Comparison of ENCODE assay signal across 20 cellular contexts in the genomic region with DNA sequence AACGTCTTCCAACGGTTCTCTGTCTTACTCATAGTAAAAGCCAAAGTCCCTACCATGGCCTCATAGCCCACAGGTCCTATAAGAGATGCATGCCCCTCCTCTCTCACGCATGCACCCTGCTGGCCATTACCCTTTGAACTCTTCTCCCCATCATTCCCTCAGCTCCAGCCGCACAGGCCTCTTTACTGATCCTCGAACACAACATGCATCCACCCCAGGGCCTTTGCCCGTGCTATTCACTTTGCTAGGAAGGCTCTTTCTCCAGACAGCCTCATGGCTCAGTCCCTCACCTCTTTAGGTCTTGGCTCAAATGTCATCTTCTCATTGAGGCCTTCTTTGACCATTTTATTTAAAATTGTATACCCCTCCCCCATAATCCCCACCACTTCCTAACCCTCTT. TPM values are rescaled to one million over a fixed set of nuclear protein-coding genes. Genes with fewer than 3 reads are reported as not detected.
A peak's percentile ranks its signal among the peaks of the same experiment; 100 is the strongest.
DNase-seq lines count a peak whose midpoint lies in the region; ATAC-seq and TF ChIP-seq lines count a peak whose summit lies in the region.
"Had no signal": no experiment of that assay in that cellular context is flagged by ENCODE, and none has a peak within 500 bp of the region (broad histone marks: within the 10 kb centered on the region; RNA-seq: fewer than 3 reads in every experiment).

No MANE protein-coding gene starts in this region.

- no peaks in the 10 kb centered on the region for H3K27me3 ChIP-seq in CD8-positive, alpha-beta memory T cell (ENCODE audit: insufficient read depth, low read length, poor library complexity, severe bottlenecking)
- H3K27me3 ChIP-seq in breast epithelium (no peaks in the 10 kb centered on the region), upper lobe of left lung (no peaks in the 10 kb centered on the region)
- H3K27me3 ChIP-seq: body of pancreas, Peyer's patch, right atrium auricular region, vagina had no signal

- 84 to 93% methylated on average over 6 of the region's 6 CpGs for WGBS in upper lobe of left lung, 2 donors

- ATAC-seq in naive B cell (ENCODE audit: low read depth in 2 of 2) = no peak
- no peak for ATAC-seq in upper lobe of left lung (ENCODE audit: low FRiP score in 2 of 2)
- ATAC-seq in GM18909 (IDR thresholded peaks at IDR 0.05; ENCODE audit: poor library complexity, unreplicated experiment) = no peak
- ATAC-seq: body of pancreas; left colon; stimulated activated naive CD8-positive, alpha-beta T cell treated with anti-CD3 and anti-CD28 coated beads, Interleukin-15, amount 100 ng/mL, for 72 hours had no signal

- TF ChIP-seq POLR2A in breast epithelium (IDR thresholded peaks at IDR 0.05) (no peak), upper lobe of left lung (IDR thresholded peaks at IDR 0.05) (no peak)

- no peak for TF ChIP-seq EP300 in upper lobe of left lung (IDR thresholded peaks at IDR 0.05)

- CTCF ChIA-PET in CD8-positive, alpha-beta memory T cell (lab: Charles Lee) = no interaction called here

- H3K4me3 ChIP-seq in CD8-positive, alpha-beta memory T cell (ENCODE audit: low read length) = no peak overlapping the region
- H3K4me3 ChIP-seq in breast epithelium (no peak overlapping the region), upper lobe of left lung (no peak overlapping the region)
- H3K4me3 ChIP-seq: body of pancreas, Peyer's patch, right atrium auricular region, SK-N-MC, vagina had no signal

- intact Hi-C loops in breast epithelium (cut with DNase I; ENCODE audit: low total_unique reads) = no loop called here

- POLR2A ChIA-PET in CD8-positive, alpha-beta memory T cell (lab: Charles Lee) = no interaction called here

- H3K27ac ChIP-seq in C4-2B = peak overlapping the region; percentile 93
- H3K27ac ChIP-seq in CD8-positive, alpha-beta memory T cell (ENCODE audit: low read depth, low read length) = no peak overlapping the region
- peak overlapping the region; percentile 64 to 85 for H3K27ac ChIP-seq in breast epithelium
- H3K27ac ChIP-seq in upper lobe of left lung = no peak overlapping the region
- H3K27ac ChIP-seq: Peyer's patch, right atrium auricular region, SK-N-MC, vagina had no signal

- H3K27ac Mint-ChIP-seq in CD8-positive, alpha-beta memory T cell = peak overlapping the region in 5 of 8 donors; percentile 7 to 67 (median 29)
- peak overlapping the region in 5 of 6 donors; percentile 61 to 98 (median 83) for H3K27ac Mint-ChIP-seq in naive B cell
- H3K27ac Mint-ChIP-seq: activated naive CD8-positive, alpha-beta T cell treated with anti-CD3 and anti-CD28 coated beads for 36 hours had no signal

- no peak for TF ChIP-seq CTCF in C4-2B (conservative IDR thresholded peaks at IDR 0.05)
- TF ChIP-seq CTCF in breast epithelium (IDR thresholded peaks at IDR 0.05) = no peak
- no peak for TF ChIP-seq CTCF in upper lobe of left lung (IDR thresholded peaks at IDR 0.05)

- peaks cover 51 to 73% (median 58%) of the 10 kb centered on the region in 3 donors for H3K4me1 Mint-ChIP-seq in CD8-positive, alpha-beta memory T cell
- peaks cover 70 to 92% (median 89%) of the 10 kb centered on the region in 3 donors for H3K4me1 Mint-ChIP-seq in naive B cell

- peaks cover 2% of the 10 kb centered on the region for H3K4me1 ChIP-seq in CD8-positive, alpha-beta memory T cell (ENCODE audit: insufficient read depth, low read length)
- H3K4me1 ChIP-seq in breast epithelium (no peaks in the 10 kb centered on the region), upper lobe of left lung (peaks cover 21 to 67% (median 42%) of the 10 kb centered on the region in 4 donors)

- no peaks in the 10 kb centered on the region for H3K9me3 ChIP-seq in CD8-positive, alpha-beta memory T cell (ENCODE audit: low read length)
- H3K9me3 ChIP-seq in breast epithelium (no peaks in the 10 kb centered on the region), upper lobe of left lung (no peaks in the 10 kb centered on the region)
- H3K9me3 ChIP-seq: body of pancreas, Peyer's patch, right atrium auricular region, vagina had no signal

- peaks cover 12% of the 10 kb centered on the region for H3K36me3 ChIP-seq in CD8-positive, alpha-beta memory T cell (ENCODE audit: insufficient read depth, low read length)
- H3K36me3 ChIP-seq in breast epithelium (no peaks in the 10 kb centered on the region), upper lobe of left lung (peaks cover 0 to 27% (median 5%) of the 10 kb centered on the region in 4 donors)
- H3K36me3 ChIP-seq: vagina had no signal

- no peak overlapping the region for H3K4me3 Mint-ChIP-seq in CD8-positive, alpha-beta memory T cell
- peak overlapping the region in 3 of 8 donors; percentile 26 to 51 (median 43) for H3K4me3 Mint-ChIP-seq in naive B cell
- H3K4me3 Mint-ChIP-seq: activated naive CD8-positive, alpha-beta T cell treated with anti-CD3 and anti-CD28 coated beads for 36 hours; stimulated activated naive CD8-positive, alpha-beta T cell treated with anti-CD3 and anti-CD28 coated beads, Interleukin-15, amount 100 ng/mL, for 72 hours had no signal

- DNase-seq in CD8-positive, alpha-beta memory T cell = no peak
- DNase-seq in breast epithelium (ENCODE audit: low spot score in 2 of 2) = peak in 1 of 2 donors; percentile 12
- DNase-seq in naive B cell = no peak
- DNase-seq in upper lobe of left lung = no peak
- DNase-seq in NCI-H2171 treated with DMSO at 0.1 percent for 48 hours (lab: John Stamatoyannopoulos, UW) = no peak
- DNase-seq: activated naive CD8-positive, alpha-beta T cell treated with anti-CD3 and anti-CD28 coated beads for 36 hours; AML-193; body of pancreas; left colon; NCI-H748 treated with DMSO at 0.1 percent for 48 hours; Peyer's patch; stimulated activated naive CD8-positive, alpha-beta T cell treated with anti-CD3 and anti-CD28 coated beads, Interleukin-15, amount 100 ng/mL, for 72 hours had no signal

- H3K36me3 Mint-ChIP-seq in CD8-positive, alpha-beta memory T cell = peaks cover 4 to 69% (median 17%) of the 10 kb centered on the region in 3 donors
- peaks cover 17 to 31% of the 10 kb centered on the region in 2 donors for H3K36me3 Mint-ChIP-seq in naive B cell

- H3K27me3 Mint-ChIP-seq in CD8-positive, alpha-beta memory T cell = peaks cover 0 to 1% of the 10 kb centered on the region in 2 donors
- no peaks in the 10 kb centered on the region for H3K27me3 Mint-ChIP-seq in naive B cell
- H3K27me3 Mint-ChIP-seq: activated naive CD8-positive, alpha-beta T cell treated with anti-CD3 and anti-CD28 coated beads for 36 hours; stimulated activated naive CD8-positive, alpha-beta T cell treated with anti-CD3 and anti-CD28 coated beads, Interleukin-15, amount 100 ng/mL, for 72 hours had no signal

- no peaks in the 10 kb centered on the region for H3K9me3 Mint-ChIP-seq in CD8-positive, alpha-beta memory T cell
- no peaks in the 10 kb centered on the region for H3K9me3 Mint-ChIP-seq in naive B cell
- H3K9me3 Mint-ChIP-seq: activated naive CD8-positive, alpha-beta T cell treated with anti-CD3 and anti-CD28 coated beads for 36 hours had no signal

RNA-seq across cellular contexts. Expression of gene AP1B1, which starts 7.5 kb away (rescaled TPM):
- total RNA-seq in CD8-positive, alpha-beta memory T cell = 10 to 100 TPM; 75.0 to 75.1 TPM
- 22.9 TPM for polyA plus RNA-seq in CD8-positive, alpha-beta memory T cell
- 10 to 100 TPM; 55.7 to 58.7 (median 58.2) TPM for total RNA-seq in breast epithelium
- 10 to 100 TPM; 27.4 to 72.0 (median 42.5) TPM for polyA plus RNA-seq in naive B cell (ENCODE audit: low read depth in 6 of 6)
- total RNA-seq in upper lobe of left lung = 100 to 1,000 TPM in 1 of 6 donors, 10 to 100 TPM in 5; 44.7 to 162 (median 80.7) TPM

RNA-seq across cellular contexts. Expression of gene RFPL1, which starts 57.5 kb away (rescaled TPM):
- not detected for total RNA-seq in CD8-positive, alpha-beta memory T cell
- not detected for polyA plus RNA-seq in CD8-positive, alpha-beta memory T cell
- not detected for total RNA-seq in breast epithelium
- not detected for polyA plus RNA-seq in naive B cell (ENCODE audit: low read depth in 6 of 6)
- not detected for total RNA-seq in upper lobe of left lung
- total RNA-seq: activated naive CD8-positive, alpha-beta T cell treated with anti-CD3 and anti-CD28 coated beads for 36 hours; body of pancreas; esophagus mucosa; HT-29; left colon; LHCN-M2; Peyer's patch; right atrium auricular region; vagina had no signal

Comparison
In these comparisons a context has a peak if more than half of its experiments do, and no peak if none do; other contexts are left out.
1. H3K27ac ChIP-seq: peak in C4-2B (single experiment) and breast epithelium (2 of 2); none in CD8-positive, alpha-beta memory T cell (single experiment) and upper lobe of left lung (0 of 4).